In genomic region chr18:76593838-76594237, GRCh38 we compare ENCODE assay signal across 22 cellular contexts.
"Had no signal": no experiment of that assay in that cellular context is flagged by ENCODE, and none has a peak within 500 bp of the region (broad histone marks: within the 10 kb centered on the region; RNA-seq: fewer than 3 reads in every experiment).

No MANE protein-coding gene starts in this region.

- DNase-seq: dorsolateral prefrontal cortex; effector CD4-positive, alpha-beta T cell; foreskin fibroblast; gastrocnemius medialis; left ventricle myocardium superior; lower lobe of right lung; naive thymus-derived CD8-positive, alpha-beta T cell; right lobe of liver; stimulated activated CD4-positive, alpha-beta T cell treated with anti-CD3 and anti-CD28 coated beads, Interleukin-12 subunit alpha, Interleukin-12 subunit beta, amount 100 ng/mL, for 4 hours; stimulated activated CD4-positive, alpha-beta T cell treated with anti-CD3 and anti-CD28 coated beads, Interleukin-1b, Interleukin-23, amount 100 ng/mL, for 48 hours; stimulated activated CD4-positive, alpha-beta T cell treated with anti-CD3 and anti-CD28 coated beads, Interleukin-4, amount 100 ng/mL, for 1 hour; stimulated activated CD8-positive, alpha-beta memory T cell treated with anti-CD3 and anti-CD28 coated beads, Interleukin-4, amount 100 ng/mL, for 48 hours; stimulated activated naive CD4-positive, alpha-beta T cell treated with Interleukin-2 at 50 U/mL for 16 hours; stomach; thyroid gland; trophoblast cell had no signal

- H3K36me3 ChIP-seq: gastrocnemius medialis, lower lobe of right lung, right lobe of liver, stomach, thyroid gland, vagina had no signal

- H3K4me3 ChIP-seq: dorsolateral prefrontal cortex, gastrocnemius medialis, lower lobe of right lung, right lobe of liver, stomach, thyroid gland, vagina had no signal

- FAIRE-seq: keratinocyte had no signal

- H3K27ac ChIP-seq: dorsolateral prefrontal cortex, epithelial cell of prostate, gastrocnemius medialis, lower lobe of right lung, parathyroid adenoma, right lobe of liver, stomach, thyroid gland, vagina had no signal

- H3K79me2 ChIP-seq: parathyroid adenoma had no signal

- H3K27ac Mint-ChIP-seq: naive thymus-derived CD8-positive, alpha-beta T cell; progenitor cell of endocrine pancreas had no signal

- H3K4me3 Mint-ChIP-seq: naive thymus-derived CD8-positive, alpha-beta T cell had no signal

- H3K9ac ChIP-seq: parathyroid adenoma had no signal

- H3K27me3 ChIP-seq: right lobe of liver, thyroid gland, vagina had no signal

- H3K4me1 ChIP-seq: gastrocnemius medialis, right lobe of liver, thyroid gland had no signal

- H2AFZ ChIP-seq: parathyroid adenoma had no signal

- H3K9me3 ChIP-seq: gastrocnemius medialis, lower lobe of right lung, right lobe of liver, stomach, thyroid gland, vagina had no signal

- ATAC-seq: esophagus mucosa; gastrocnemius medialis; left ventricle myocardium superior; lower lobe of right lung; naive thymus-derived CD8-positive, alpha-beta T cell had no signal
